ENCODE assay signal across 22 cellular contexts in genomic region chr21:43758811-43759210, GRCh38. TPM values are rescaled to one million over a fixed set of nuclear protein-coding genes. Genes with fewer than 3 reads are reported as not detected.
DNase-seq lines count a peak whose midpoint lies in the region; ATAC-seq, FAIRE-seq and TF ChIP-seq lines count a peak whose summit lies in the region.
"Had no signal": no experiment of that assay in that cellular context is flagged by ENCODE, and none has a peak within 500 bp of the region (broad histone marks: within the 10 kb centered on the region; RNA-seq: fewer than 3 reads in every experiment).

No MANE protein-coding gene starts in this region.

- TF ChIP-seq POLR2A in spleen (IDR thresholded peaks at IDR 0.05): no peak

- no peaks in the 10 kb centered on the region for H3K9me3 Mint-ChIP-seq in Caco-2 (ENCODE audit: unreplicated experiment)
- H3K9me3 Mint-ChIP-seq in brain: peaks cover 0 to 3% (median 0%) of the 10 kb centered on the region in 5 experiments
- peaks cover 0 to 7% (median 1%) of the 10 kb centered on the region in 7 donors for H3K9me3 Mint-ChIP-seq in CD14-positive monocyte
- H3K9me3 Mint-ChIP-seq: activated CD4-positive, alpha-beta T cell treated with anti-CD3 and anti-CD28 coated beads, Interleukin-2, amount 10 ng/mL, durations not matched to agents 24 days and 14 days had no signal

- H3K27me3 ChIP-seq in Caco-2 (replicated peaks; ENCODE audit: control insufficient read depth, insufficient read depth, low read length) (no peaks in the 10 kb centered on the region), layer of hippocampus (ENCODE audit: control insufficient read depth, insufficient read depth, low read length) (no peaks in the 10 kb centered on the region), spleen (replicated peaks in 1 of 7) (no peaks in the 10 kb centered on the region), pancreas (no peaks in the 10 kb centered on the region)
- H3K27me3 ChIP-seq: neutrophil had no signal

- CTCF ChIA-PET in Caco-2 (lab: Charles Lee): no interaction called here

- H3K4me3 Mint-ChIP-seq in Caco-2 (ENCODE audit: unreplicated experiment) (no peak overlapping the region), brain (no peak overlapping the region), CD14-positive monocyte (no peak overlapping the region)
- H3K4me3 Mint-ChIP-seq: activated CD4-positive, alpha-beta T cell treated with anti-CD3 and anti-CD28 coated beads, Interleukin-2, amount 10 ng/mL, durations not matched to agents 24 days and 14 days had no signal

- H3K27me3 Mint-ChIP-seq in Caco-2 (ENCODE audit: insufficient read depth, unreplicated experiment): no peaks in the 10 kb centered on the region
- no peaks in the 10 kb centered on the region for H3K27me3 Mint-ChIP-seq in brain
- no peaks in the 10 kb centered on the region for H3K27me3 Mint-ChIP-seq in CD14-positive monocyte (ENCODE audit: low read depth in 3 of 3)
- H3K27me3 Mint-ChIP-seq: activated CD4-positive, alpha-beta T cell treated with anti-CD3 and anti-CD28 coated beads, Interleukin-2, amount 10 ng/mL, durations not matched to agents 24 days and 14 days had no signal

- intact Hi-C loops in Caco-2 (cut with micrococcal nuclease; ENCODE audit: unreplicated experiment): no loop called here
- intact Hi-C loops in spleen (cut with DNase I; ENCODE audit: low total_unique reads): no loop called here
- intact Hi-C loops in pancreas (cut with DNase I): loop anchor here in 1 of 3 donors (10.0 kb wide), 1 partner anchor 64 kb away; no protein-coding TSS in a partner anchor
- intact Hi-C loops in CD14-positive monocyte (cut with micrococcal nuclease): no loop called here

- TSS peak; percentile 18 for BruUV-seq in Caco-2 (replicated peaks; lab: Mats Ljungman, UMichigan)

- no peak for TF ChIP-seq CTCF in Caco-2 (IDR thresholded peaks at IDR 0.05; ENCODE audit: insufficient read depth in 1 of 2, low read depth in 1 of 2, low read length in 1 of 2, severe bottlenecking in 1 of 2, unreplicated experiment in 1 of 2)
- TF ChIP-seq CTCF in brain (conservative IDR thresholded peaks at IDR 0.05): no peak
- no peak for TF ChIP-seq CTCF in spleen (IDR thresholded peaks at IDR 0.05 in 8 of 11, conservative IDR thresholded peaks at IDR 0.05 in 3 of 11)
- no peak for TF ChIP-seq CTCF in pancreas (IDR thresholded peaks at IDR 0.05)
- TF ChIP-seq CTCF in CD14-positive monocyte (IDR thresholded peaks at IDR 0.05): no peak

- H3K4me3 ChIP-seq in Caco-2 (ENCODE audit: low read depth, low read length): no peak overlapping the region
- peak overlapping the region in 1 of 8 donors; percentile 10 for H3K4me3 ChIP-seq in spleen
- H3K4me3 ChIP-seq in pancreas: no peak overlapping the region
- H3K4me3 ChIP-seq: A549, HAP-1 had no signal

- ATAC-seq in pancreas (no peak), HG02973 (IDR thresholded peaks at IDR 0.05; ENCODE audit: unreplicated experiment) (no peak), GM18873 (IDR thresholded peaks at IDR 0.05; ENCODE audit: low FRiP score, unreplicated experiment) (no peak)
- ATAC-seq: A549 had no signal

- H3K4me1 ChIP-seq in Caco-2 (no peaks in the 10 kb centered on the region), spleen (peaks cover 0 to 24% (median 8%) of the 10 kb centered on the region in 6 donors), pancreas (peaks cover 0 to 10% (median 0%) of the 10 kb centered on the region in 3 donors)
- H3K4me1 ChIP-seq: HAP-1 had no signal

- no peaks in the 10 kb centered on the region for H3K9me3 ChIP-seq in Caco-2
- no peaks in the 10 kb centered on the region for H3K9me3 ChIP-seq in spleen
- no peaks in the 10 kb centered on the region for H3K9me3 ChIP-seq in pancreas
- H3K9me3 ChIP-seq: A549, HAP-1, neutrophil had no signal

- 81 to 90% (median 83%) methylated on average over 10 of the region's 10 CpGs for WGBS in spleen, 5 donors
- WGBS in pancreas, 2 donors: 62 to 64% methylated on average over 10 of the region's 10 CpGs

- H3K36me3 ChIP-seq in Caco-2 (ENCODE audit: control insufficient read depth, insufficient read depth, low read length) (peaks cover 2% of the 10 kb centered on the region), spleen (peaks cover 0 to 99% (median 56%) of the 10 kb centered on the region in 6 donors), pancreas (peaks cover 6 to 22% (median 11%) of the 10 kb centered on the region in 3 donors)

- no peak for FAIRE-seq in pancreas (lab: Jason Lieb, UNC)
- FAIRE-seq: A549, islet of Langerhans, urothelium cell line had no signal

- no peak overlapping the region for H3K27ac Mint-ChIP-seq in Caco-2 (ENCODE audit: unreplicated experiment)
- H3K27ac Mint-ChIP-seq in brain: peak overlapping the region; percentile 75 to 99 (median 87)
- peak overlapping the region in 1 of 7 donors; percentile 15 for H3K27ac Mint-ChIP-seq in CD14-positive monocyte
- H3K27ac Mint-ChIP-seq: activated CD4-positive, alpha-beta T cell treated with anti-CD3 and anti-CD28 coated beads, Interleukin-2, amount 10 ng/mL, durations not matched to agents 24 days and 14 days had no signal

- H3K4me1 Mint-ChIP-seq in Caco-2 (ENCODE audit: low read depth, unreplicated experiment): no peaks in the 10 kb centered on the region
- peaks cover 15% of the 10 kb centered on the region for H3K4me1 Mint-ChIP-seq in brain
- H3K4me1 Mint-ChIP-seq in CD14-positive monocyte: peaks cover 7% of the 10 kb centered on the region
- H3K4me1 Mint-ChIP-seq: activated CD4-positive, alpha-beta T cell treated with anti-CD3 and anti-CD28 coated beads, Interleukin-2, amount 10 ng/mL, durations not matched to agents 24 days and 14 days had no signal

- POLR2A ChIA-PET in Caco-2 (lab: Charles Lee): interaction anchor here (0.6 kb wide), 1 partner anchor 52 kb away, joined by 3 read pairs; no protein-coding TSS in a partner anchor

- DNase-seq in Caco-2 (no peak), spleen (no peak), pancreas (no peak), CD14-positive monocyte (ENCODE audit: low spot score) (no peak)
- DNase-seq: activated CD4-positive, alpha-beta T cell treated with anti-CD3 and anti-CD28 coated beads, Interleukin-2, amount 10 ng/mL, durations not matched to agents 24 days and 14 days; activated CD8-positive, alpha-beta memory T cell treated with anti-CD3 and anti-CD28 coated beads, Interleukin-2, amount 50 U/mL, for 48 hours; dermis blood vessel endothelial cell; DMS53; KBM-7; NCI-H1048; NCI-H2081 treated with DMSO at 0.1 percent for 48 hours; NCI-H524; SHP77 treated with DMSO at 0.1 percent for 48 hours had no signal

- H3K36me3 Mint-ChIP-seq in Caco-2 (ENCODE audit: insufficient read depth, unreplicated experiment): peaks cover 94% of the 10 kb centered on the region
- peaks cover 36% of the 10 kb centered on the region for H3K36me3 Mint-ChIP-seq in brain
- H3K36me3 Mint-ChIP-seq in CD14-positive monocyte: peaks cover 60 to 96% of the 10 kb centered on the region in 2 donors

- H3K27ac ChIP-seq in layer of hippocampus (ENCODE audit: low read depth, low read length) (peak overlapping the region; percentile 27), spleen (peak overlapping the region in 7 of 8 donors; percentile 5 to 80 (median 70)), pancreas (peak overlapping the region in 2 of 4 donors; percentile 67 to 71)
- H3K27ac ChIP-seq: neutrophil had no signal

RNA-seq across cellular contexts. Expression of gene CSTB, which starts 17.3 kb away (rescaled TPM):
- 49.9 and 50.0 TPM in 2 replicates for total RNA-seq in Caco-2 (2022)
- polyA plus RNA-seq in brain (ENCODE audit: insufficient read depth, low read depth, low replicate concordance): 63.4 TPM
- 10 to 100 TPM; 10.5 to 36.6 (median 28.6) TPM for total RNA-seq in spleen
- polyA plus RNA-seq in spleen: 10 to 100 TPM; 39.6 to 93.8 (median 48.5) TPM
- 10 to 100 TPM in 4 of 6 donors, 1 to 10 TPM in 2; 7.4 to 21.3 (median 11.4) TPM for total RNA-seq in pancreas
- 10 to 100 TPM; 33.8 to 35.6 TPM for polyA plus RNA-seq in pancreas
- 100 to 1,000 TPM; 115 to 120 TPM for polyA plus RNA-seq in CD14-positive monocyte

RNA-seq across cellular contexts. Expression of gene RRP1, which starts 30.6 kb away (rescaled TPM):
- 51.6 and 52.8 TPM in 2 replicates for total RNA-seq in Caco-2 (2022)
- polyA plus RNA-seq in brain (ENCODE audit: insufficient read depth, low read depth, low replicate concordance): 27.4 TPM
- total RNA-seq in spleen: 10 to 100 TPM; 11.5 to 26.9 (median 20.5) TPM
- 10 to 100 TPM; 12.6 to 18.8 (median 15.8) TPM for polyA plus RNA-seq in spleen
- 10 to 100 TPM in 4 of 6 donors, 1 to 10 TPM in 2; 7.6 to 18.4 (median 12.0) TPM for total RNA-seq in pancreas
- polyA plus RNA-seq in pancreas: 10 to 100 TPM; 15.1 to 17.4 TPM
- polyA plus RNA-seq in CD14-positive monocyte: 1 to 10 TPM; 2.7 to 4.6 TPM

RNA-seq across cellular contexts. Expression of gene PDXK, which starts 39.9 kb away (rescaled TPM):
- total RNA-seq in Caco-2 (2022) (275 and 276 TPM in 2 replicates), spleen (10 to 100 TPM; 41.1 to 82.9 (median 58.7) TPM), pancreas (100 to 1,000 TPM in 1 of 6 donors, 10 to 100 TPM in 5; 63.2 to 100 (median 65.8) TPM)
- polyA plus RNA-seq in brain (ENCODE audit: insufficient read depth, low read depth, low replicate concordance) (83.2 TPM), spleen (10 to 100 TPM; 17.9 to 39.0 (median 24.7) TPM), pancreas (10 to 100 TPM; 65.7 to 66.0 TPM), CD14-positive monocyte (100 to 1,000 TPM; 210 to 214 TPM)
